In genomic region chr17:7294614-7295153, GRCh38 we compare ENCODE assay signal across 8 cellular contexts. TPM values are rescaled to one million over a fixed set of nuclear protein-coding genes. Genes with fewer than 3 reads are reported as not detected.
DNase-seq lines count a peak whose midpoint lies in the region; ATAC-seq and TF ChIP-seq lines count a peak whose summit lies in the region.

TSS of gene YBX2 (minus strand) at chr17:7294639. CDS start at chr17:7294500, 139 bp downstream.

- H3K4me3 ChIP-seq in coronary artery: peak within 1 kb of the TSS; percentile 67
- no peak within 1 kb of the TSS for H3K4me3 ChIP-seq in mesendoderm (ENCODE audit: low read length)

- H3K79me1 ChIP-seq in mesendoderm (ENCODE audit: low read length): no peaks in the 10 kb centered on the region

- no peak within 1 kb of the TSS for H2BK15ac ChIP-seq in mesendoderm (replicated peaks; ENCODE audit: low read depth)

- H3K18ac ChIP-seq in mesendoderm (ENCODE audit: low read length): no peak within 1 kb of the TSS

- WGBS in mesendoderm (ENCODE audit: extremely low coverage, insufficient coverage, low lambda C conversion rate): no CpG with 5 or more reads among the region's 57 CpGs

- ATAC-seq in sciatic nerve: no peak

- peak within 1 kb of the TSS; percentile 54 for H3K9ac ChIP-seq in mesendoderm (ENCODE audit: low read length)

- H3K4ac ChIP-seq in mesendoderm (ENCODE audit: low read depth, low read length): no peak within 1 kb of the TSS

- H3K27me3 ChIP-seq in mesendoderm (ENCODE audit: insufficient read depth, low read length, poor library complexity): peaks cover 4% of the 10 kb centered on the region

- no peak within 1 kb of the TSS for H2BK120ac ChIP-seq in mesendoderm (ENCODE audit: low read depth, low read length)

- H2AK5ac ChIP-seq in mesendoderm (ENCODE audit: low read length): no peak within 1 kb of the TSS

- H3K23ac ChIP-seq in mesendoderm (ENCODE audit: low read length): no peak within 1 kb of the TSS

- TF ChIP-seq CTCF in coronary artery (IDR thresholded peaks at IDR 0.05): no peak

- H2BK5ac ChIP-seq in mesendoderm (ENCODE audit: low read length): no peak within 1 kb of the TSS

- intact Hi-C loops in sciatic nerve (cut with DNase I): no loop called here

- H3K79me2 ChIP-seq in mesendoderm (ENCODE audit: control insufficient read depth, insufficient read depth, low read length): no peaks in the 10 kb centered on the region

- H3K27ac ChIP-seq in coronary artery (no peak within 1 kb of the TSS), mesendoderm (ENCODE audit: low read depth, low read length) (no peak within 1 kb of the TSS)

- H4K5ac ChIP-seq in mesendoderm (ENCODE audit: low read length): no peak within 1 kb of the TSS

- H3K36me3 ChIP-seq in mesendoderm (ENCODE audit: control insufficient read depth, insufficient read depth, low read length): no peaks in the 10 kb centered on the region

- H3K4me1 ChIP-seq in mesendoderm (ENCODE audit: control insufficient read depth, low read depth, low read length): no peaks in the 10 kb centered on the region

- H4K8ac ChIP-seq in mesendoderm (ENCODE audit: low read depth, low read length): no peak within 1 kb of the TSS

- peak within 1 kb of the TSS; percentile 79 for H3K56ac ChIP-seq in mesendoderm (ENCODE audit: low read length)

- DNase-seq in NCI-H1436 (lab: John Stamatoyannopoulos, UW): peak; percentile 56
- no peak for DNase-seq in NCI-H1436 treated with DMSO at 0.1 percent for 48 hours (lab: John Stamatoyannopoulos, UW)
- DNase-seq in NCI-H1930 (lab: John Stamatoyannopoulos, UW): peak; percentile 88 to 93
- peak; percentile 46 to 64 for DNase-seq in activated CD4-positive, alpha-beta T cell treated with anti-CD3 and anti-CD28 coated beads for 24 hours (ENCODE audit: low read depth in 2 of 2)
- DNase-seq in coronary artery (ENCODE audit: low spot score): no peak
- peak; percentile 92 for DNase-seq in mesendoderm
- peak; percentile 40 for DNase-seq in stimulated activated CD8-positive, alpha-beta memory T cell treated with anti-CD3 and anti-CD28 coated beads, Interleukin-7, amount 100 ng/mL, for 24 hours (ENCODE audit: low read depth)
- DNase-seq in sciatic nerve (ENCODE audit: low spot score): no peak

- H3K4me2 ChIP-seq in mesendoderm (ENCODE audit: low read length): peak within 1 kb of the TSS; percentile 66

RNA-seq across cellular contexts. Expression of gene YBX2, which starts in this region (rescaled TPM):
- 11.2 TPM for polyA plus RNA-seq in mesendoderm (2013, experiment 1 of 2)
- 10.6 TPM for polyA plus RNA-seq in mesendoderm (2013, experiment 2 of 2)
- total RNA-seq in sciatic nerve: 2.1 TPM

Comparison
In these comparisons a context has a peak if more than half of its experiments do, and no peak if none do; other contexts are left out.
1. DNase-seq: peak in NCI-H1436 (single experiment), NCI-H1930 (2 of 2), activated CD4-positive, alpha-beta T cell treated with anti-CD3 and anti-CD28 coated beads for 24 hours (2 of 2), mesendoderm (single experiment) and stimulated activated CD8-positive, alpha-beta memory T cell treated with anti-CD3 and anti-CD28 coated beads, Interleukin-7, amount 100 ng/mL, for 24 hours (single experiment); none in NCI-H1436 treated with DMSO at 0.1 percent for 48 hours (single experiment), coronary artery (single experiment) and sciatic nerve (single experiment).